1 cellular context compared by ENCODE assay signal in the genomic region with DNA sequence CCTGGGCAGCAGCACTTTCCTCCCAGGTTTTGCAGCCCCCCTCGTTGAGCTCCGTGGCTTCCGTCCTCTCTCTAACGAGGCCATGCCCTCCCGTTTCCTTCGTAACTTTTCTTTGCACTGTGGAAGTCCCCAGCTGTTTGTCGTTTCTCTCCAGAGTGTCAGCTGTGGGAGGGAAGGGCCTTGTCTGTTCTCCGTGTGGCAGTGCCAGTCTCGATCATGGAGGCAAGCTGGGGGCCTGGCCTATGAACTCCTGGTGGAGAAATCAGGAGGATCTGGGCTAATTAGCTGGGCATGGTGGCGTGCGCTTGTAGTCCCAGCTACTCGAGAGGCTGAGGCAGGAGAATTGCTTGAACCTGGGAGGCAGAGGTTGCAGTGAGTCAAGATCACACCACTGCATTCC.
TF ChIP-seq lines count a peak whose summit lies in the region.

No MANE protein-coding gene starts in this region.

TF ChIP-seq in WTC11, 78 proteins besides CTCF, POLR2A, EP300 and RAD21 (continued from another document):
- TF ChIP-seq SP1 (CRISPR knock-in tag; conservative IDR thresholded peaks at IDR 0.05) = no peak
- TF ChIP-seq, protein P1, sequence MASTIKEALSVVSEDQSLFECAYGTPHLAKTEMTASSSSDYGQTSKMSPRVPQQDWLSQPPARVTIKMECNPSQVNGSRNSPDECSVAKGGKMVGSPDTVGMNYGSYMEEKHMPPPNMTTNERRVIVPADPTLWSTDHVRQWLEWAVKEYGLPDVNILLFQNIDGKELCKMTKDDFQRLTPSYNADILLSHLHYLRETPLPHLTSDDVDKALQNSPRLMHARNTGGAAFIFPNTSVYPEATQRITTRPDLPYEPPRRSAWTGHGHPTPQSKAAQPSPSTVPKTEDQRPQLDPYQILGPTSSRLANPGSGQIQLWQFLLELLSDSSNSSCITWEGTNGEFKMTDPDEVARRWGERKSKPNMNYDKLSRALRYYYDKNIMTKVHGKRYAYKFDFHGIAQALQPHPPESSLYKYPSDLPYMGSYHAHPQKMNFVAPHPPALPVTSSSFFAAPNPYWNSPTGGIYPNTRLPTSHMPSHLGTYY (CRISPR knock-in tag; IDR thresholded peaks at IDR 0.05) = no peak
- no peak for TF ChIP-seq ZNF263 (CRISPR knock-in tag; IDR thresholded peaks at IDR 0.05; ENCODE audit: low read depth)
- TF ChIP-seq CREM (CRISPR knock-in tag; IDR thresholded peaks at IDR 0.05) = no peak
- TF ChIP-seq, protein P2, sequence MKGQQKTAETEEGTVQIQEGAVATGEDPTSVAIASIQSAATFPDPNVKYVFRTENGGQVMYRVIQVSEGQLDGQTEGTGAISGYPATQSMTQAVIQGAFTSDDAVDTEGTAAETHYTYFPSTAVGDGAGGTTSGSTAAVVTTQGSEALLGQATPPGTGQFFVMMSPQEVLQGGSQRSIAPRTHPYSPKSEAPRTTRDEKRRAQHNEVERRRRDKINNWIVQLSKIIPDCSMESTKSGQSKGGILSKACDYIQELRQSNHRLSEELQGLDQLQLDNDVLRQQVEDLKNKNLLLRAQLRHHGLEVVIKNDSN (CRISPR knock-in tag; IDR thresholded peaks at IDR 0.05) = no peak
